Comparison of ENCODE assay signal across 17 cellular contexts in the genomic region with DNA sequence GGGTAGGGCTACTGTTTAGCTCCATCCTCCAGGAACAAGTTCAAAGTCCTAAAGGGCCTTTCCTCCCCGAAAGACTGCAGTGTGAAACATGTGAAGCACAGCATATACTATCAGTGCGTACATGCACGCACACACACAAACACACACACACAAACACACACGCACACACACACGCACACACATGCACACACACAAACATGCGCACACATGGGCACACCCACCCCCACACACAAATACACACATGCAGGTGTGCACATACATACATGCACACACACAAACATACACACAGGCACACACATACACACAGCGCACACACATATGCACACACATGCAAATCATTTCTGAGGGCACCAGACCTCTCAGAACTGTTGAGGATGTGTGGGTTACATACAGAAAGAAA.
DNase-seq lines count a peak whose midpoint lies in the region; ATAC-seq and TF ChIP-seq lines count a peak whose summit lies in the region.
"Had no signal": no experiment of that assay in that cellular context is flagged by ENCODE, and none has a peak within 500 bp of the region (broad histone marks: within the 10 kb centered on the region; RNA-seq: fewer than 3 reads in every experiment).

No MANE protein-coding gene starts in this region.

- H2BK15ac ChIP-seq in IMR-90 (ENCODE audit: low read depth, low read length): no peak overlapping the region
- H2BK15ac ChIP-seq in mesenchymal stem cell (ENCODE audit: low read depth, poor library complexity, severe bottlenecking): no peak overlapping the region

- CTCF ChIA-PET in HEK293 (lab: Yijun Ruan, JAX) (no interaction called here), IMR-90 (lab: Yijun Ruan, JAX) (no interaction called here)

- TF ChIP-seq EP300 in tibial nerve (IDR thresholded peaks at IDR 0.05): no peak

- no peaks in the 10 kb centered on the region for H3K36me3 ChIP-seq in HEK293 (ENCODE audit: control insufficient read depth in 2 of 2, insufficient read depth in 1 of 2, low read length in 2 of 2)
- no peaks in the 10 kb centered on the region for H3K36me3 ChIP-seq in IMR-90 (ENCODE audit: control insufficient read depth, insufficient read depth, low read length)
- H3K36me3 ChIP-seq in mesenchymal stem cell (ENCODE audit: control insufficient read depth in 1 of 2, insufficient read depth in 2 of 2, low read depth in 1 of 2, low read length in 2 of 2): no peaks in the 10 kb centered on the region
- no peaks in the 10 kb centered on the region for H3K36me3 ChIP-seq in trophoblast cell (ENCODE audit: control insufficient read depth in 1 of 2, insufficient read depth in 2 of 2, low read length in 2 of 2)
- H3K36me3 ChIP-seq in smooth muscle cell (ENCODE audit: low read depth): no peaks in the 10 kb centered on the region
- no peaks in the 10 kb centered on the region for H3K36me3 ChIP-seq in tibial nerve
- H3K36me3 ChIP-seq: BLaER1 had no signal

- WGBS in IMR-90 (ENCODE audit: extremely low coverage in 2 of 2, insufficient read length in 1 of 2), 2 experiments: 74% methylated on average over 4 of the region's 7 CpGs; no CpG with 5 or more reads in 1 of the 2 experiments
- WGBS in mesenchymal stem cell: 90% methylated on average over 6 of the region's 7 CpGs
- no CpG with 5 or more reads among the region's 7 CpGs for WGBS in trophoblast cell (ENCODE audit: extremely low coverage, insufficient coverage, insufficient read length)
- WGBS in smooth muscle cell (ENCODE audit: low lambda C conversion rate): 95% methylated on average over 7 of the region's 7 CpGs
- 89 to 93% methylated on average over 7 of the region's 7 CpGs for WGBS in tibial nerve, 2 donors

- H3K4ac ChIP-seq in IMR-90 (ENCODE audit: low read depth, low read length) (no peak overlapping the region), mesenchymal stem cell (ENCODE audit: low read depth in 1 of 2, low read length in 2 of 2) (no peak overlapping the region), trophoblast cell (ENCODE audit: low read depth, low read length) (no peak overlapping the region)

- no peaks in the 10 kb centered on the region for H3K9me1 ChIP-seq in IMR-90 (ENCODE audit: insufficient read depth, low read length)

- H2BK5ac ChIP-seq in IMR-90 (ENCODE audit: low read depth, low read length, poor library complexity, severe bottlenecking) (no peak overlapping the region), mesenchymal stem cell (ENCODE audit: low read depth, low read length, poor library complexity, severe bottlenecking) (no peak overlapping the region), trophoblast cell (ENCODE audit: low read depth, low read length, poor library complexity) (no peak overlapping the region)

- no peak overlapping the region for H2BK12ac ChIP-seq in mesenchymal stem cell (ENCODE audit: low read length in 2 of 2)
- no peak overlapping the region for H2BK12ac ChIP-seq in trophoblast cell (ENCODE audit: low read length)

- H4K5ac ChIP-seq in IMR-90 (ENCODE audit: low read depth, low read length): no peak overlapping the region

- no peak overlapping the region for H4K91ac ChIP-seq in IMR-90 (ENCODE audit: insufficient read depth, low read depth, low read length)
- no peak overlapping the region for H4K91ac ChIP-seq in mesenchymal stem cell (ENCODE audit: low read length)
- H4K91ac ChIP-seq in trophoblast cell (ENCODE audit: low read depth, low read length): no peak overlapping the region

- H4K20me1 ChIP-seq in IMR-90 (ENCODE audit: insufficient read depth, low read length) (no peaks in the 10 kb centered on the region), smooth muscle cell (ENCODE audit: low read depth) (no peaks in the 10 kb centered on the region)
- H4K20me1 ChIP-seq: BLaER1 had no signal

- H4K12ac ChIP-seq in trophoblast cell (ENCODE audit: low read depth, low read length): no peak overlapping the region

- no peak overlapping the region for H2BK20ac ChIP-seq in IMR-90 (ENCODE audit: low read depth, low read length)

- H3K4me2 ChIP-seq in IMR-90 (ENCODE audit: low read depth, low read length): no peak overlapping the region
- H3K4me2 ChIP-seq in mesenchymal stem cell (ENCODE audit: low read length, poor library complexity, severe bottlenecking): no peak overlapping the region
- H3K4me2 ChIP-seq in trophoblast cell (ENCODE audit: low read length): no peak overlapping the region
- no peak overlapping the region for H3K4me2 ChIP-seq in smooth muscle cell
- H3K4me2 ChIP-seq: A549, GM23338 had no signal

- no peak overlapping the region for H3K27ac ChIP-seq in HEK293 (ENCODE audit: extremely low read depth, low read depth, low read length)
- no peak overlapping the region for H3K27ac ChIP-seq in IMR-90 (ENCODE audit: insufficient read depth, low read length)
- no peak overlapping the region for H3K27ac ChIP-seq in mesenchymal stem cell (ENCODE audit: low read length, poor library complexity, severe bottlenecking)
- H3K27ac ChIP-seq in trophoblast cell (ENCODE audit: low read depth, low read length): no peak overlapping the region
- H3K27ac ChIP-seq in smooth muscle cell (ENCODE audit: low read depth): no peak overlapping the region
- no peak overlapping the region for H3K27ac ChIP-seq in tibial nerve
- H3K27ac ChIP-seq: A549, BLaER1 had no signal

- H4K8ac ChIP-seq in IMR-90 (ENCODE audit: low read depth in 2 of 2, low read length in 2 of 2) (no peak overlapping the region), mesenchymal stem cell (ENCODE audit: low read length) (no peak overlapping the region), trophoblast cell (ENCODE audit: low read depth, low read length) (no peak overlapping the region)

- no peak overlapping the region for H3K56ac ChIP-seq in IMR-90 (ENCODE audit: extremely low read depth, insufficient read depth, low read length)

- H3K79me2 ChIP-seq in trophoblast cell (ENCODE audit: control insufficient read depth, insufficient read depth, low read length, poor library complexity) (no peaks in the 10 kb centered on the region), smooth muscle cell (ENCODE audit: low read depth) (no peaks in the 10 kb centered on the region)

- POLR2A ChIA-PET in HEK293 (lab: Yijun Ruan, JAX) (no interaction called here), IMR-90 (lab: Charles Lee; ENCODE audit: unreplicated experiment) (no interaction called here)

- no peak overlapping the region for H3K14ac ChIP-seq in IMR-90 (replicated peaks; ENCODE audit: low read depth, low read length)
- H3K14ac ChIP-seq in mesenchymal stem cell (ENCODE audit: low read length in 2 of 2): no peak overlapping the region
- no peak overlapping the region for H3K14ac ChIP-seq in trophoblast cell (ENCODE audit: low read length)

- DNase-seq in IMR-90: no peak
- DNase-seq in mesenchymal stem cell: peak; percentile 1
- no peak for DNase-seq in trophoblast cell
- DNase-seq in RPMI8226: no peak
- no peak for DNase-seq in smooth muscle cell (lab: John Stamatoyannopoulos, UW; ENCODE audit: unreplicated experiment)
- DNase-seq in tibial nerve (ENCODE audit: low spot score in 2 of 2): no peak
- DNase-seq in HuH-7 (ENCODE audit: low spot score): no peak
- DNase-seq: CD4-positive, alpha-beta memory T cell; DMS153; DMS79; GF-D8; H7; KBM-7 had no signal

- no peak overlapping the region for H2AK5ac ChIP-seq in IMR-90 (ENCODE audit: low read depth, low read length)
- H2AK5ac ChIP-seq in mesenchymal stem cell (ENCODE audit: low read length, severe bottlenecking): no peak overlapping the region
- no peak overlapping the region for H2AK5ac ChIP-seq in trophoblast cell (ENCODE audit: low read length)

- TF ChIP-seq RAD21 in IMR-90 (IDR thresholded peaks at IDR 0.05; ENCODE audit: low read length): no peak

- BruUV-seq in IMR-90 (replicated peaks; lab: Mats Ljungman, UMichigan): no TSS peak

- no peak overlapping the region for H3K18ac ChIP-seq in IMR-90 (ENCODE audit: low read depth, low read length)
- H3K18ac ChIP-seq in mesenchymal stem cell (ENCODE audit: low read depth in 1 of 2, low read length in 2 of 2): no peak overlapping the region
- no peak overlapping the region for H3K18ac ChIP-seq in trophoblast cell (ENCODE audit: low read length)

- H2AK9ac ChIP-seq in IMR-90 (replicated peaks; ENCODE audit: low read depth, low read length, poor library complexity): no peak overlapping the region

- intact Hi-C loops in IMR-90 (cut with micrococcal nuclease): no loop called here

- H3K9ac ChIP-seq in IMR-90 (ENCODE audit: low read depth, low read length) (no peak overlapping the region), mesenchymal stem cell (ENCODE audit: low read length) (no peak overlapping the region), trophoblast cell (ENCODE audit: low read length) (no peak overlapping the region), smooth muscle cell (ENCODE audit: low read depth) (no peak overlapping the region)
- H3K9ac ChIP-seq: BLaER1 had no signal

- TF ChIP-seq CTCF in HEK293 (tag by site-specific recombination; IDR thresholded peaks at IDR 0.05) (no peak), IMR-90 (conservative IDR thresholded peaks at IDR 0.05; ENCODE audit: low read depth, low read length) (no peak), smooth muscle cell (IDR thresholded peaks at IDR 0.05; ENCODE audit: borderline replicate concordance, insufficient read depth, poor library complexity, severe bottlenecking) (no peak), tibial nerve (IDR thresholded peaks at IDR 0.05) (no peak)

- H3K79me1 ChIP-seq in IMR-90 (ENCODE audit: low read depth in 1 of 2, low read length in 2 of 2): no peaks in the 10 kb centered on the region
- H3K79me1 ChIP-seq in mesenchymal stem cell (replicated peaks; ENCODE audit: low read length, poor library complexity, severe bottlenecking): no peaks in the 10 kb centered on the region
- no peaks in the 10 kb centered on the region for H3K79me1 ChIP-seq in trophoblast cell (ENCODE audit: low read length)

- H2AFZ ChIP-seq in IMR-90 (replicated peaks; ENCODE audit: low read length, poor library complexity) (peak overlapping the region; percentile 13), mesenchymal stem cell (ENCODE audit: low read depth, low read length) (no peak overlapping the region), trophoblast cell (ENCODE audit: insufficient read depth, low read length, poor library complexity) (no peak overlapping the region), smooth muscle cell (ENCODE audit: low read depth) (no peak overlapping the region)
- H2AFZ ChIP-seq: GM23338 had no signal

- H3F3A ChIP-seq in smooth muscle cell (ENCODE audit: low read depth): no peaks in the 10 kb centered on the region

- ATAC-seq in IMR-90 (ENCODE audit: low read depth): no peak
- ATAC-seq: A549 had no signal

- H2BK120ac ChIP-seq in IMR-90 (ENCODE audit: low read depth, low read length) (no peak overlapping the region), mesenchymal stem cell (ENCODE audit: low read depth, low read length) (no peak overlapping the region), trophoblast cell (ENCODE audit: insufficient read depth, low read length, poor library complexity) (no peak overlapping the region)

- H3K4me1 ChIP-seq in HEK293 (ENCODE audit: control insufficient read depth, insufficient read depth, low read length) (no peaks in the 10 kb centered on the region), IMR-90 (ENCODE audit: control insufficient read depth, insufficient read depth, low read length) (no peaks in the 10 kb centered on the region), mesenchymal stem cell (ENCODE audit: control insufficient read depth, insufficient read depth, low read depth, low read length) (no peaks in the 10 kb centered on the region), trophoblast cell (ENCODE audit: control insufficient read depth in 1 of 2, insufficient read depth in 2 of 2, low read length in 2 of 2) (no peaks in the 10 kb centered on the region), smooth muscle cell (ENCODE audit: low read depth) (no peaks in the 10 kb centered on the region), tibial nerve (no peaks in the 10 kb centered on the region)
- H3K4me1 ChIP-seq: A549 had no signal

- no peaks in the 10 kb centered on the region for H3K27me3 ChIP-seq in IMR-90 (ENCODE audit: control insufficient read depth, insufficient read depth, low read length)
- peaks cover 0 to 35% of the 10 kb centered on the region in 2 experiments for H3K27me3 ChIP-seq in mesenchymal stem cell (ENCODE audit: control insufficient read depth in 1 of 2, insufficient read depth in 1 of 2, low read length in 2 of 2)
- no peaks in the 10 kb centered on the region for H3K27me3 ChIP-seq in trophoblast cell (ENCODE audit: insufficient read depth, low read length)
- no peaks in the 10 kb centered on the region for H3K27me3 ChIP-seq in smooth muscle cell (ENCODE audit: low read depth)
- H3K27me3 ChIP-seq in tibial nerve: peaks cover 0 to 13% of the 10 kb centered on the region in 2 donors
- H3K27me3 ChIP-seq: BLaER1 had no signal

- no peak overlapping the region for H3K4me3 ChIP-seq in HEK293 (ENCODE audit: low read depth, low read length)
- H3K4me3 ChIP-seq in IMR-90 (ENCODE audit: insufficient read depth, low read depth, low read length): no peak overlapping the region
- H3K4me3 ChIP-seq in mesenchymal stem cell (ENCODE audit: insufficient read depth in 1 of 2, low read depth in 1 of 2, low read length in 2 of 2): no peak overlapping the region
- peak overlapping the region; percentile 24 for H3K4me3 ChIP-seq in trophoblast cell (ENCODE audit: low read depth, low read length)
- H3K4me3 ChIP-seq in smooth muscle cell: no peak overlapping the region
- no peak overlapping the region for H3K4me3 ChIP-seq in tibial nerve
- H3K4me3 ChIP-seq: A549, BLaER1, GM23338 had no signal

- H3K9me3 ChIP-seq in HEK293 (ENCODE audit: control insufficient read depth, insufficient read depth, low read depth, low read length): no peaks in the 10 kb centered on the region
- peaks cover 28% of the 10 kb centered on the region for H3K9me3 ChIP-seq in IMR-90 (ENCODE audit: control insufficient read depth, insufficient read depth, low read length)
- H3K9me3 ChIP-seq in mesenchymal stem cell (ENCODE audit: control insufficient read depth, low read length): no peaks in the 10 kb centered on the region
- peaks cover 2% of the 10 kb centered on the region for H3K9me3 ChIP-seq in trophoblast cell (ENCODE audit: insufficient read depth, low read depth, low read length)
- H3K9me3 ChIP-seq in smooth muscle cell (replicated peaks; ENCODE audit: low read depth): no peaks in the 10 kb centered on the region
- no peaks in the 10 kb centered on the region for H3K9me3 ChIP-seq in tibial nerve
- H3K9me3 ChIP-seq: A549, BLaER1 had no signal

- no peak overlapping the region for H3K23ac ChIP-seq in IMR-90 (ENCODE audit: low read depth, low read length)
- H3K23ac ChIP-seq in mesenchymal stem cell (ENCODE audit: low read length in 2 of 2): no peak overlapping the region
- H3K23ac ChIP-seq in trophoblast cell (ENCODE audit: low read length): no peak overlapping the region

- in situ Hi-C loops in IMR-90 (cut with MboI; ENCODE audit: low sequenced_read_pairs): no loop called here

- dilution Hi-C loops in IMR-90 (cut with HindIII; ENCODE audit: low sequenced_read_pairs, unreplicated experiment): no loop called here

- TF ChIP-seq POLR2A in IMR-90 (IDR thresholded peaks at IDR 0.05; ENCODE audit: low read depth, low read length) (no peak), tibial nerve (IDR thresholded peaks at IDR 0.05) (no peak)
